In genomic region chr22:37672920-37673453, GRCh38 we compare ENCODE assay signal across 11 cellular contexts.
DNase-seq lines count a peak whose midpoint lies in the region; ATAC-seq lines count a peak whose summit lies in the region.
"Had no signal": no experiment of that assay in that cellular context is flagged by ENCODE, and none has a peak within 500 bp of the region (broad histone marks: within the 10 kb centered on the region; RNA-seq: fewer than 3 reads in every experiment).

No MANE protein-coding gene starts in this region.

- H3K27me3 Mint-ChIP-seq in dendritic cell treated with granulocyte-macrophage colony-stimulating factor and Interleukin-4, amounts not matched to agents 40 ng/mL and 50 ng/mL, for 4 days, result no peaks in the 10 kb centered on the region

- peaks cover 31% of the 10 kb centered on the region for H3K36me3 Mint-ChIP-seq in dendritic cell treated with granulocyte-macrophage colony-stimulating factor and Interleukin-4, amounts not matched to agents 40 ng/mL and 50 ng/mL, for 4 days (ENCODE audit: low read depth)

- no peak overlapping the region for H3K4me3 Mint-ChIP-seq in dendritic cell treated with granulocyte-macrophage colony-stimulating factor and Interleukin-4, amounts not matched to agents 40 ng/mL and 50 ng/mL, for 4 days

- intact Hi-C loops in dendritic cell treated with granulocyte-macrophage colony-stimulating factor and Interleukin-4, amounts not matched to agents 40 ng/mL and 50 ng/mL, for 4 days (cut with micrococcal nuclease), result no loop called here

- no peak for ATAC-seq in stimulated activated naive CD8-positive, alpha-beta T cell treated with anti-CD3 and anti-CD28 coated beads, Interleukin-15, Interleukin-2, amounts not matched to agents 100 U/mL and 50 U/mL, for 24 hours
- no peak for ATAC-seq in GM18907 (IDR thresholded peaks at IDR 0.05; ENCODE audit: unreplicated experiment)

- H3K9me3 Mint-ChIP-seq in dendritic cell treated with granulocyte-macrophage colony-stimulating factor and Interleukin-4, amounts not matched to agents 40 ng/mL and 50 ng/mL, for 4 days, result no peaks in the 10 kb centered on the region

- no peaks in the 10 kb centered on the region for H3K27me3 ChIP-seq in NT2/D1 (ENCODE audit: insufficient read depth, insufficient read length)

- H3K4me1 ChIP-seq in NT2/D1 (ENCODE audit: insufficient read depth, insufficient read length), result peaks cover 6% of the 10 kb centered on the region

- no peak overlapping the region for H3K4me3 ChIP-seq in NT2/D1 (ENCODE audit: insufficient read length, low read depth)

- H3K9me3 ChIP-seq in NT2/D1 (ENCODE audit: insufficient read depth, low read length), result no peaks in the 10 kb centered on the region

- H3K9ac ChIP-seq in NT2/D1 (ENCODE audit: insufficient read length, low read depth), result peak overlapping the region; percentile 32

- DNase-seq in GDM1 (lab: John Stamatoyannopoulos, UW) (peak; percentile 53), NT2/D1 (ENCODE audit: low read depth, low spot score) (no peak), SKM-1 treated with dmso at 0.1 percent for 144 hours (lab: John Stamatoyannopoulos, UW; ENCODE audit: unreplicated experiment) (no peak)
- DNase-seq in stimulated activated naive CD8-positive, alpha-beta T cell treated with anti-CD3 and anti-CD28 coated beads, Interleukin-15, Interleukin-2, amounts not matched to agents 100 U/mL and 50 U/mL, for 24 hours, result peak; percentile 63
- DNase-seq in stimulated activated CD4-positive, alpha-beta T cell treated with anti-CD3 and anti-CD28 coated beads, Interleukin-4, amount 100 ng/mL, for 1 hour, result no peak
- DNase-seq: activated CD8-positive, alpha-beta memory T cell treated with anti-CD3 and anti-CD28 coated beads, Interleukin-2, amount 50 U/mL, for 4 hours; anterior cingulate cortex; COR-L47; NCI-H1092 had no signal

- peaks cover 1% of the 10 kb centered on the region for H3K36me3 ChIP-seq in NT2/D1 (ENCODE audit: insufficient read depth, insufficient read length, low read length)

- H3K27ac Mint-ChIP-seq in dendritic cell treated with granulocyte-macrophage colony-stimulating factor and Interleukin-4, amounts not matched to agents 40 ng/mL and 50 ng/mL, for 4 days, result peak overlapping the region; percentile 91

- H3K4me1 Mint-ChIP-seq in dendritic cell treated with granulocyte-macrophage colony-stimulating factor and Interleukin-4, amounts not matched to agents 40 ng/mL and 50 ng/mL, for 4 days (ENCODE audit: low read depth), result peaks cover 54% of the 10 kb centered on the region

Comparison
In these comparisons a context has a peak if more than half of its experiments do, and no peak if none do; other contexts are left out.
1. DNase-seq: peak in GDM1 (single experiment) and stimulated activated naive CD8-positive, alpha-beta T cell treated with anti-CD3 and anti-CD28 coated beads, Interleukin-15, Interleukin-2, amounts not matched to agents 100 U/mL and 50 U/mL, for 24 hours (single experiment); none in NT2/D1 (single experiment), SKM-1 treated with dmso at 0.1 percent for 144 hours (single experiment) and stimulated activated CD4-positive, alpha-beta T cell treated with anti-CD3 and anti-CD28 coated beads, Interleukin-4, amount 100 ng/mL, for 1 hour (single experiment).